Comparison of ENCODE assay signal across 9 cellular contexts in the genomic region with DNA sequence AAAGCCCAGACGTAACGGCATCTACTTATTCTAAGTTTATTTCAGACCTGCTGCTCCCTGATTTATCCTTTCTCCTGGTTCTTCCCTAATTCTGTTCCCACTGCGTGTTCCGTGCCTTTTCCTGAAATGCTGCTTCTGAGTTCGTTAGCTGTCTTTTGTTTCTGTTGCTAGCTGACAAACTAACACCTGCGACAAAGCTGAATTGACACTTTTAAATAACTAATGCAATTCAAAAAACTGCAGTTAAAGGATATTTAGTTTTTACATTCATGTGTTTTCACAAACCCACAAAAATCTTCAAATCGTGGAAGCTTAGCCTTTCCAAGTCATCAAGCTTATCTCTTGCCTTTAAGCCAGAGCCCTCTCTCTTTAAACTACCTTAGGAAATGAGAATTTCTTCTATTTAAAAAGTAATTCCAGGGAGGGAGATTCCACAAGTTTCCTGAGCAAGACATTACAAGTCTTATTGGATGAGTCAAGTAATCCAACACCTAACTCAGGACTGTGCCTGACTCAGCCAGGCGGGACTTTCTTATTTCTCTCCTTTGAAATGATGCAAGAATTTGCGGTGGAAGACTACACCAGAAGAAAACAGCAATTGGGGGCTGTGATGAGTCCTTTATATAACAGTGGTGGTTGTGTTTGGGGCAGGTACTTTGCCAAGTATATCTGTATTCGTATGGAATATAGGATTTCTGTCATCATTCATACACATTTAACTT. TPM values are rescaled to one million over a fixed set of nuclear protein-coding genes. Genes with fewer than 3 reads are reported as not detected.
A peak's percentile ranks its signal among the peaks of the same experiment; 100 is the strongest.
DNase-seq lines count a peak whose midpoint lies in the region; ATAC-seq, FAIRE-seq and TF ChIP-seq lines count a peak whose summit lies in the region.
"Had no signal": no experiment of that assay in that cellular context is flagged by ENCODE, and none has a peak within 500 bp of the region (broad histone marks: within the 10 kb centered on the region; RNA-seq: fewer than 3 reads in every experiment).

No MANE protein-coding gene starts in this region.

- no peak overlapping the region for H3K9ac ChIP-seq in endothelial cell of umbilical vein (replicated peaks; ENCODE audit: extremely low read depth, insufficient read depth, low read length)

- H3K36me3 ChIP-seq in endothelial cell of umbilical vein (ENCODE audit: control insufficient read depth in 2 of 2, extremely low read depth in 1 of 2, insufficient read depth in 2 of 2, low read length in 2 of 2) (no peaks in the 10 kb centered on the region), psoas muscle (ENCODE audit: insufficient read depth in 1 of 2, low read depth in 1 of 2) (no peaks in the 10 kb centered on the region)

- H4K20me1 ChIP-seq in endothelial cell of umbilical vein (replicated peaks; ENCODE audit: control insufficient read depth, extremely low read depth, insufficient read depth, low read length), result no peaks in the 10 kb centered on the region

- peak in 3 of 4 donors; percentile 33 to 51 (median 34) for ATAC-seq in psoas muscle

- FAIRE-seq in G401.6 (lab: Jason Lieb, UNC), result peak; percentile 99
- FAIRE-seq in endothelial cell of umbilical vein (lab: Jason Lieb, UNC), result peak; percentile 71

- intact Hi-C loops in endothelial cell of umbilical vein (cut with micrococcal nuclease) (no loop called here), psoas muscle (cut with DNase I) (no loop called here)

- TF ChIP-seq CTCF in endothelial cell of umbilical vein (IDR thresholded peaks at IDR 0.05; ENCODE audit: extremely low read depth in 1 of 2, insufficient read depth in 1 of 2, low read depth in 1 of 2, low read length in 2 of 2) (no peak), psoas muscle (IDR thresholded peaks at IDR 0.05) (no peak)

- CTCF ChIA-PET in endothelial cell of umbilical vein (lab: Charles Lee), result interaction anchor here (1.0 to 2.2 kb wide), 4 partner anchors 9 to 462 kb away, joined by 3 to 10 read pairs (median 4); no protein-coding TSS in a partner anchor

- no peak for TF ChIP-seq POLR2A in endothelial cell of umbilical vein (IDR thresholded peaks at IDR 0.05; ENCODE audit: low read depth, low read length)

- WGBS in psoas muscle, 3 donors, result 81 to 88% (median 88%) methylated on average over 10 of the region's 10 CpGs

- POLR2A ChIA-PET in endothelial cell of umbilical vein (lab: Charles Lee), result no interaction called here

- H3K27me3 ChIP-seq in endothelial cell of umbilical vein (ENCODE audit: control insufficient read depth in 2 of 2, insufficient read depth in 2 of 2, low read length in 2 of 2), result no peaks in the 10 kb centered on the region
- H3K27me3 ChIP-seq in psoas muscle (ENCODE audit: insufficient read depth in 3 of 3, low read length in 2 of 3), result no peaks in the 10 kb centered on the region

- dilution Hi-C loops in endothelial cell of umbilical vein (cut with MboI; ENCODE audit: extremely low pct_ligation_motif_present, low sequenced_read_pairs), result loop anchor here (25.0 kb wide), 1 partner anchor 515 kb away; a partner anchor contains a TSS

- H3K4me3 ChIP-seq in endothelial cell of umbilical vein (replicated peaks in 1 of 3; ENCODE audit: insufficient read depth in 1 of 3, low read depth in 1 of 3, low read length in 3 of 3) (no peak overlapping the region), psoas muscle (no peak overlapping the region)
- H3K4me3 ChIP-seq: SK-N-MC had no signal

- no peaks in the 10 kb centered on the region for H3K9me3 ChIP-seq in endothelial cell of umbilical vein (replicated peaks; ENCODE audit: control insufficient read depth, insufficient read depth, low read length)
- H3K9me3 ChIP-seq in psoas muscle, result no peaks in the 10 kb centered on the region

- DNase-seq in NCI-H226 (peak; percentile 97), endothelial cell of umbilical vein (ENCODE audit: low read depth, low spot score) (peak; percentile 60), psoas muscle (peak in 1 of 2 donors; percentile 41), NCI-H1105 treated with DMSO at 0.1 percent for 48 hours (lab: John Stamatoyannopoulos, UW) (no peak), hippocampal formation (lab: John Stamatoyannopoulos, UW) (no peak), NCI-H2029 (lab: John Stamatoyannopoulos, UW) (no peak), germinal center (ENCODE audit: low spot score) (no peak)

- H3K4me1 ChIP-seq in endothelial cell of umbilical vein (ENCODE audit: control insufficient read depth, extremely low read depth, insufficient read depth, low read length) (peaks cover 45% of the 10 kb centered on the region), psoas muscle (no peaks in the 10 kb centered on the region)

- H3K9me1 ChIP-seq in endothelial cell of umbilical vein (replicated peaks; ENCODE audit: control insufficient read depth, extremely low read depth, insufficient read depth, low read length), result no peaks in the 10 kb centered on the region

- H3K79me2 ChIP-seq in endothelial cell of umbilical vein (ENCODE audit: control insufficient read depth, insufficient read depth, low read length), result peaks cover 2% of the 10 kb centered on the region

- H3K27ac ChIP-seq in endothelial cell of umbilical vein (ENCODE audit: insufficient read depth, low read depth, low read length) (peak overlapping the region; percentile 94), psoas muscle (no peak overlapping the region)
- H3K27ac ChIP-seq: SK-N-MC had no signal

- no peak overlapping the region for H2AFZ ChIP-seq in endothelial cell of umbilical vein (ENCODE audit: low read depth, low read length)

- BruUV-seq in endothelial cell of umbilical vein (replicated peaks; lab: Mats Ljungman, UMichigan), result no TSS peak

- no peak overlapping the region for H3K4me2 ChIP-seq in endothelial cell of umbilical vein (ENCODE audit: insufficient read depth, low read length)

TF ChIP-seq in endothelial cell of umbilical vein, 7 proteins besides CTCF, POLR2A, EP300 and RAD21:
- TF ChIP-seq MYC (IDR thresholded peaks at IDR 0.05; ENCODE audit: low read depth, low read length) (no peak), FOS (IDR thresholded peaks at IDR 0.05; ENCODE audit: borderline replicate concordance, insufficient read depth, low read length) (peak; percentile 72), POLR2AphosphoS5 (IDR thresholded peaks at IDR 0.05; ENCODE audit: insufficient read depth, low read depth, low read length) (no peak), EZH2 (IDR thresholded peaks at IDR 0.05; ENCODE audit: borderline replicate concordance, low read depth, low read length, severe bottlenecking) (no peak)
- TF ChIP-seq, protein P1, sequence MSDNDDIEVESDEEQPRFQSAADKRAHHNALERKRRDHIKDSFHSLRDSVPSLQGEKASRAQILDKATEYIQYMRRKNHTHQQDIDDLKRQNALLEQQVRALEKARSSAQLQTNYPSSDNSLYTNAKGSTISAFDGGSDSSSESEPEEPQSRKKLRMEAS (IDR thresholded peaks at IDR 0.05; ENCODE audit: insufficient read depth, insufficient read length), result no peak
TF ChIP-seq in endothelial cell of umbilical vein: peak in this region for 1.

RNA-seq across cellular contexts. Expression of a gene that starts 6.3 kb away (rescaled TPM):
- total RNA-seq in endothelial cell of umbilical vein (3.3 and 5.6 TPM in 2 replicates), psoas muscle (not detected)
- polyA plus RNA-seq in endothelial cell of umbilical vein (3.6 and 4.4 TPM in 2 replicates), psoas muscle (under 1 TPM in 2 of 3 donors, not detected in 1; 0.08 TPM)
- polyA plus RNA-seq in endothelial cell of umbilical vein (2011; cell fraction: cytosol; rRNA removed), result 3.3 and 5.0 TPM in 2 replicates
- polyA plus RNA-seq in endothelial cell of umbilical vein (2011; cell fraction: nucleus; rRNA removed), result 5.1 and 7.4 TPM in 2 replicates
- 29.6 and 35.6 TPM in 2 replicates for polyA plus RNA-seq in endothelial cell of umbilical vein (2012)
- polyA minus RNA-seq in endothelial cell of umbilical vein, result 6.7 and 10.3 TPM in 2 replicates
- polyA minus RNA-seq in endothelial cell of umbilical vein (2011; cell fraction: cytosol; rRNA and poly(A)+ RNA removed), result not detected
- polyA minus RNA-seq in endothelial cell of umbilical vein (2011; cell fraction: nucleus; rRNA and poly(A)+ RNA removed), result 2.2 and 4.6 TPM in 2 replicates

Comparison
In these comparisons a context has a peak if more than half of its experiments do, and no peak if none do; other contexts are left out.
1. DNase-seq: peak in NCI-H226 (single experiment) and endothelial cell of umbilical vein (single experiment); none in NCI-H1105 treated with DMSO at 0.1 percent for 48 hours (single experiment), hippocampal formation (0 of 2), NCI-H2029 (single experiment) and germinal center (single experiment).